In genomic region chr9:36861528-36862205, GRCh38 we compare ENCODE assay signal across 16 cellular contexts.
"Had no signal": no experiment of that assay in that cellular context is flagged by ENCODE, and none has a peak within 500 bp of the region (broad histone marks: within the 10 kb centered on the region; RNA-seq: fewer than 3 reads in every experiment).

No MANE protein-coding gene starts in this region.

- H3K27ac ChIP-seq: left lung, lower lobe of right lung, spleen, thoracic aorta, upper lobe of left lung, vagina, VCaP had no signal

- H3K4me1 ChIP-seq: left lung, lower lobe of right lung, upper lobe of left lung had no signal

- ATAC-seq: activated CD4-positive, CD25-positive, alpha-beta regulatory T cell treated with anti-CD3 and anti-CD28 coated beads, Interleukin-2, amount 50 U/mL, for 24 hours had no signal

- H3K36me3 ChIP-seq: left lung, lower lobe of right lung, thoracic aorta, upper lobe of left lung, vagina had no signal

- H3K4me3 ChIP-seq: left lung, lower lobe of right lung, spleen, thoracic aorta, upper lobe of left lung, vagina had no signal

- DNase-seq: activated CD8-positive, alpha-beta memory T cell treated with anti-CD3 and anti-CD28 coated beads, Interleukin-2, amount 50 U/mL, for 4 hours; activated gamma-delta T cell; activated naive CD4-positive, alpha-beta T cell treated with anti-CD3 and anti-CD28 coated beads, Interleukin-2, amount 10 ng/mL, durations not matched to agents 7 days and 5 days; activated naive CD8-positive, alpha-beta T cell treated with anti-CD3 and anti-CD28 coated beads, Interleukin-2, amount 10 ng/mL, durations not matched to agents 7 days and 5 days; activated T-cell treated with anti-CD3 and anti-CD28 coated beads, Interleukin-2, amount 50 U/mL, for 1 hour; central memory CD4-positive, alpha-beta T cell; immature natural killer cell had no signal

- H3K9me3 ChIP-seq: left lung, lower lobe of right lung, spleen, thoracic aorta, upper lobe of left lung, vagina had no signal

- FAIRE-seq: TTC549 had no signal

- H3K27me3 ChIP-seq: upper lobe of left lung, vagina had no signal
